ENCODE assay signal across 9 cellular contexts in genomic region chr14:34043627-34044372, GRCh38.
DNase-seq lines count a peak whose midpoint lies in the region; ATAC-seq, FAIRE-seq and TF ChIP-seq lines count a peak whose summit lies in the region.
"Had no signal": no experiment of that assay in that cellular context is flagged by ENCODE, and none has a peak within 500 bp of the region (broad histone marks: within the 10 kb centered on the region; RNA-seq: fewer than 3 reads in every experiment).

No MANE protein-coding gene starts in this region.

- no peaks in the 10 kb centered on the region for H3K27me3 Mint-ChIP-seq in activated T-helper 1 cell treated with anti-CD3 and anti-CD28 coated beads, Interleukin-12 subunit alpha, Interleukin-12 subunit beta, Interleukin-2, Interleukin-4 antibody, amounts not matched to agents 30 ng/mL and 10 ng/mL and 1 ng/mL, durations not matched to agents 14 hours and 24 hours and 36 hours (ENCODE audit: insufficient read depth)

- H3K4me3 Mint-ChIP-seq in activated T-helper 1 cell treated with anti-CD3 and anti-CD28 coated beads, Interleukin-12 subunit alpha, Interleukin-12 subunit beta, Interleukin-2, Interleukin-4 antibody, amounts not matched to agents 30 ng/mL and 10 ng/mL and 1 ng/mL, durations not matched to agents 14 hours and 24 hours and 36 hours: peak overlapping the region; percentile 71
- H3K4me3 Mint-ChIP-seq: dendritic cell treated with granulocyte-macrophage colony-stimulating factor and Interleukin-4, amounts not matched to agents 40 ng/mL and 50 ng/mL, for 4 days had no signal

- DNase-seq in DMS53 treated with DMSO at 0.1 percent for 48 hours (lab: John Stamatoyannopoulos, UW; ENCODE audit: unreplicated experiment) (peak; percentile 56), pancreas (no peak), C1 segment of cervical spinal cord (lab: John Stamatoyannopoulos, UW) (no peak), GM03348 (ENCODE audit: low spot score) (no peak), ascending aorta (ENCODE audit: low spot score in 2 of 2) (no peak)
- peak; percentile 83 for DNase-seq in Jurkat, Clone E6-1 (ENCODE audit: low read depth, low spot score)
- peak; percentile 91 for DNase-seq in activated T-helper 1 cell treated with anti-CD3 and anti-CD28 coated beads, Interleukin-12 subunit alpha, Interleukin-12 subunit beta, Interleukin-2, Interleukin-4 antibody, amounts not matched to agents 30 ng/mL and 10 ng/mL and 1 ng/mL, durations not matched to agents 14 hours and 24 hours and 36 hours (ENCODE audit: low spot score)

- ATAC-seq in GM21619 (IDR thresholded peaks at IDR 0.05; ENCODE audit: unreplicated experiment) (peak; percentile 93), pancreas (peak in 3 of 4 donors; percentile 45 to 89 (median 78))

- WGBS in pancreas, 2 donors: 38 to 56% methylated on average over 4 of the region's 4 CpGs

- peaks cover 14% of the 10 kb centered on the region for H3K9me3 Mint-ChIP-seq in activated T-helper 1 cell treated with anti-CD3 and anti-CD28 coated beads, Interleukin-12 subunit alpha, Interleukin-12 subunit beta, Interleukin-2, Interleukin-4 antibody, amounts not matched to agents 30 ng/mL and 10 ng/mL and 1 ng/mL, durations not matched to agents 14 hours and 24 hours and 36 hours
- H3K9me3 Mint-ChIP-seq: dendritic cell treated with granulocyte-macrophage colony-stimulating factor and Interleukin-4, amounts not matched to agents 40 ng/mL and 50 ng/mL, for 4 days had no signal

- H3K4me1 ChIP-seq in pancreas: no peaks in the 10 kb centered on the region
- H3K4me1 ChIP-seq in ascending aorta: no peaks in the 10 kb centered on the region

- peak overlapping the region; percentile 87 for H3K27ac Mint-ChIP-seq in activated T-helper 1 cell treated with anti-CD3 and anti-CD28 coated beads, Interleukin-12 subunit alpha, Interleukin-12 subunit beta, Interleukin-2, Interleukin-4 antibody, amounts not matched to agents 30 ng/mL and 10 ng/mL and 1 ng/mL, durations not matched to agents 14 hours and 24 hours and 36 hours
- H3K27ac Mint-ChIP-seq: dendritic cell treated with granulocyte-macrophage colony-stimulating factor and Interleukin-4, amounts not matched to agents 40 ng/mL and 50 ng/mL, for 4 days had no signal

- no peak for FAIRE-seq in pancreas (lab: Jason Lieb, UNC)

- intact Hi-C loops in activated T-helper 1 cell treated with anti-CD3 and anti-CD28 coated beads, Interleukin-12 subunit alpha, Interleukin-12 subunit beta, Interleukin-2, Interleukin-4 antibody, amounts not matched to agents 30 ng/mL and 10 ng/mL and 1 ng/mL, durations not matched to agents 14 hours and 24 hours and 36 hours (cut with micrococcal nuclease): loop anchor here (1.0 to 10.0 kb wide), 14 partner anchors 9 to 1969 kb away; partner anchors contain the start of genes ARHGAP5, EGLN3 and SPTSSA
- intact Hi-C loops in pancreas (cut with DNase I): no loop called here
- intact Hi-C loops in ascending aorta (cut with DNase I): no loop called here

- H3K36me3 Mint-ChIP-seq in activated T-helper 1 cell treated with anti-CD3 and anti-CD28 coated beads, Interleukin-12 subunit alpha, Interleukin-12 subunit beta, Interleukin-2, Interleukin-4 antibody, amounts not matched to agents 30 ng/mL and 10 ng/mL and 1 ng/mL, durations not matched to agents 14 hours and 24 hours and 36 hours (ENCODE audit: low read depth): peaks cover 18% of the 10 kb centered on the region

- H3K27me3 ChIP-seq in pancreas (no peaks in the 10 kb centered on the region), ascending aorta (no peaks in the 10 kb centered on the region)

- H3K4me3 ChIP-seq in Jurkat, Clone E6-1 (ENCODE audit: low read length): no peak overlapping the region
- H3K4me3 ChIP-seq in pancreas (no peak overlapping the region), ascending aorta (no peak overlapping the region)

- TF ChIP-seq CTCF in pancreas (IDR thresholded peaks at IDR 0.05) (no peak), ascending aorta (IDR thresholded peaks at IDR 0.05) (no peak)

- H3K27ac ChIP-seq in pancreas (peak overlapping the region in 1 of 4 donors; percentile 55), ascending aorta (no peak overlapping the region)

- no peaks in the 10 kb centered on the region for H3K36me3 ChIP-seq in pancreas
- no peaks in the 10 kb centered on the region for H3K36me3 ChIP-seq in ascending aorta

- H3K9me3 ChIP-seq in pancreas: no peaks in the 10 kb centered on the region
- no peaks in the 10 kb centered on the region for H3K9me3 ChIP-seq in ascending aorta

- peaks cover 70% of the 10 kb centered on the region for H3K4me1 Mint-ChIP-seq in activated T-helper 1 cell treated with anti-CD3 and anti-CD28 coated beads, Interleukin-12 subunit alpha, Interleukin-12 subunit beta, Interleukin-2, Interleukin-4 antibody, amounts not matched to agents 30 ng/mL and 10 ng/mL and 1 ng/mL, durations not matched to agents 14 hours and 24 hours and 36 hours (ENCODE audit: low read depth)

Comparison
In these comparisons a context has a peak if more than half of its experiments do, and no peak if none do; other contexts are left out.
1. DNase-seq: peak in DMS53 treated with DMSO at 0.1 percent for 48 hours (single experiment), Jurkat, Clone E6-1 (single experiment) and activated T-helper 1 cell treated with anti-CD3 and anti-CD28 coated beads, Interleukin-12 subunit alpha, Interleukin-12 subunit beta, Interleukin-2, Interleukin-4 antibody, amounts not matched to agents 30 ng/mL and 10 ng/mL and 1 ng/mL, durations not matched to agents 14 hours and 24 hours and 36 hours (single experiment); none in pancreas (0 of 6), C1 segment of cervical spinal cord (0 of 14), GM03348 (single experiment) and ascending aorta (0 of 2).